Comparison of ENCODE assay signal across 29 cellular contexts in genomic region chr11:67010296-67010905, GRCh38. TPM values are rescaled to one million over a fixed set of nuclear protein-coding genes. Genes with fewer than 3 reads are reported as not detected.
"Had no signal": no experiment of that assay in that cellular context is flagged by ENCODE, and none has a peak within 500 bp of the region (broad histone marks: within the 10 kb centered on the region; RNA-seq: fewer than 3 reads in every experiment).

No MANE protein-coding gene starts in this region.

- H3K36me3 ChIP-seq: heart left ventricle, neural progenitor cell, ovary, tibial nerve, upper lobe of right lung, vagina had no signal

- FAIRE-seq: endometrium, frontal cortex had no signal

- H2AFZ ChIP-seq: neural progenitor cell had no signal

- DNase-seq: cortex of kidney; effector memory CD4-positive, alpha-beta T cell; heart left ventricle; hippocampal formation; left colon; mesendoderm; naive thymus-derived CD8-positive, alpha-beta T cell; nucleus accumbens; ovary; right cardiac atrium; stimulated activated CD4-positive, alpha-beta T cell treated with anti-CD3 and anti-CD28 coated beads, Interleukin-4, amount 100 ng/mL, for 1 hour; stimulated activated CD8-positive, alpha-beta memory T cell treated with anti-CD3 and anti-CD28 coated beads, Interleukin-4, amount 100 ng/mL, for 48 hours; upper lobe of right lung had no signal

- H3K27me3 ChIP-seq: dorsolateral prefrontal cortex, heart left ventricle, neural progenitor cell, ovary, tibial nerve, upper lobe of right lung, vagina had no signal

- H3K27ac ChIP-seq: heart left ventricle, neural progenitor cell, ovary, tibial nerve, upper lobe of right lung, vagina had no signal

- H3K9ac ChIP-seq: neural progenitor cell had no signal

- H3K4me2 ChIP-seq: neural progenitor cell had no signal

- H3K9me3 ChIP-seq: heart left ventricle, ovary, tibial nerve, upper lobe of right lung, vagina had no signal

- H3K4me1 ChIP-seq: heart left ventricle, neural progenitor cell, tibial nerve, upper lobe of right lung, vagina had no signal

- ATAC-seq: esophagus mucosa; heart left ventricle; left colon; naive thymus-derived CD8-positive, alpha-beta T cell; right cardiac atrium; stimulated activated memory B cell treated with anti-CD40 and anti-IgM and Interleukin-4, amounts not matched to agents 10 μg/mL and 1 μg/mL and 100 μg/mL, for 72 hours; upper lobe of right lung had no signal

- H3K4me3 ChIP-seq: dorsolateral prefrontal cortex, heart left ventricle, neural progenitor cell, ovary, tibial nerve, upper lobe of right lung, vagina had no signal

RNA-seq across cellular contexts. Expression of gene SYT12, which starts 12.5 kb away (rescaled TPM):
- total RNA-seq: naive thymus-derived CD8-positive, alpha-beta T cell; upper lobe of right lung had no signal
- polyA plus RNA-seq: fibroblast of lung; naive thymus-derived CD8-positive, alpha-beta T cell had no signal

RNA-seq across cellular contexts. Expression of gene C11orf86, which starts 35.3 kb away (rescaled TPM):
- total RNA-seq: dorsolateral prefrontal cortex; esophagus mucosa; fibroblast of lung; frontal cortex; glomerular endothelial cell; heart left ventricle; kidney epithelial cell; liver; lung microvascular endothelial cell; mononuclear cell; naive thymus-derived CD8-positive, alpha-beta T cell; posterior vena cava; right cardiac atrium; temporal lobe; tibial nerve; upper lobe of right lung; vagina had no signal
- polyA plus RNA-seq: fibroblast of lung; heart left ventricle; naive thymus-derived CD8-positive, alpha-beta T cell; ovary; right cardiac atrium had no signal
